ENCODE assay signal across 8 cellular contexts in genomic region chr7:116525913-116526857, GRCh38. TPM values are rescaled to one million over a fixed set of nuclear protein-coding genes. Genes with fewer than 3 reads are reported as not detected.
DNase-seq lines count a peak whose midpoint lies in the region; ATAC-seq lines count a peak whose summit lies in the region.

No MANE protein-coding gene starts in this region.

- H3K36me3 ChIP-seq in mesodermal cell (ENCODE audit: control insufficient read depth, insufficient read depth, low read length): peaks cover 4% of the 10 kb centered on the region

- peak; percentile 84 for DNase-seq in AG08395 (ENCODE audit: low spot score)
- DNase-seq in NCI-H526 (lab: John Stamatoyannopoulos, UW): peak; percentile 71 to 91
- DNase-seq in activated CD8-positive, alpha-beta memory T cell treated with anti-CD3 and anti-CD28 coated beads for 48 hours (ENCODE audit: low read depth in 2 of 3, low spot score in 2 of 3): peak; percentile 34 to 47 (median 44)
- peak; percentile 81 for DNase-seq in epidermal melanocyte (ENCODE audit: insufficient read length, low spot score)
- DNase-seq in stimulated activated CD8-positive, alpha-beta memory T cell treated with anti-CD3 and anti-CD28 coated beads, Interleukin-7, amount 100 ng/mL, for 48 hours (ENCODE audit: extremely low read depth in 1 of 2, low read depth in 1 of 2): peak; percentile 38 to 40

- H3K9me3 ChIP-seq in mesodermal cell (ENCODE audit: control insufficient read depth, low read length): no peaks in the 10 kb centered on the region

- WGBS in mesodermal cell (ENCODE audit: insufficient coverage in 2 of 2), 2 experiments: 0 to 1% methylated on average over 47 to 60 of the region's 82 CpGs

- H3K4me1 ChIP-seq in mesodermal cell (ENCODE audit: control insufficient read depth, insufficient read depth, low read length, poor library complexity, severe bottlenecking): peaks cover 45% of the 10 kb centered on the region

- ATAC-seq in GM18511 (IDR thresholded peaks at IDR 0.05; ENCODE audit: unreplicated experiment) (peak; percentile 96), HG02981 (IDR thresholded peaks at IDR 0.05; ENCODE audit: unreplicated experiment) (peak; percentile 96)

- H3K27ac ChIP-seq in mesodermal cell (ENCODE audit: low read depth, low read length, severe bottlenecking): no peak overlapping the region

- peak overlapping the region; percentile 49 for H3K4me3 ChIP-seq in mesodermal cell (ENCODE audit: extremely low read depth, insufficient read depth, low read length, poor library complexity, severe bottlenecking)

RNA-seq across cellular contexts. Expression of gene CAV1, which starts 1.3 kb away (rescaled TPM):
- 20.2 TPM for polyA plus RNA-seq in mesodermal cell (2013, experiment 1 of 2)
- 17.6 TPM for polyA plus RNA-seq in mesodermal cell (2013, experiment 2 of 2)

RNA-seq across cellular contexts. Expression of gene CAV2, which starts 26.6 kb away (rescaled TPM):
- polyA plus RNA-seq in mesodermal cell (2013, experiment 1 of 2): 13.1 TPM
- 17.9 TPM for polyA plus RNA-seq in mesodermal cell (2013, experiment 2 of 2)
